8 cellular contexts compared by ENCODE assay signal in the genomic region with DNA sequence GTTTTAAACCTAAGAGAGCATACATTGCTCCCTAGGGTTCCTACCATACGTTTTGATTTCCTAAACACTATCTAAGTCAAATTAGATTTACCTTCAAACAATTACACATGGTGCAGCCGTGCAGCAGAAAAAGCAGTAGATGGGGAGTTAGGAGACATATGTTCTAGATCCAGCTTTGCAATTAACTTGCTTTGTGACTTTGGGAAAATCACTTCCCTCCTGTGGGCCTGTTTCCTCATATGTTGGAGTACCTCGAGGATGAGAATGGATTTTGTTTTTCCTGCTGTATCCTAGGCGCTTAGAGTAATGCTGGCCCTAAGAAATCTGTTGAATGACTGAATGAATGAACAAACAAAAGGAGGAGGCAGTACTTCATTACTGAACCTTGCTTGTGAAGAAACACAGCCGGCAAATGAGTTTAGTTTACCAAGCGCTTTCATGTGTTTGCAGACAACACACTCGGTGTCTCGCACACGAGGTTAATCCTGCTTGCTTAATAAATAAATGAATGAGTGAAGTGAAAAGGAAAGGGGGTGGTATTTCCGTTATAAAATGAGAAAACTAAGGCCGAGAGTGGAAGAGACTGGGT. TPM values are rescaled to one million over a fixed set of nuclear protein-coding genes. Genes with fewer than 3 reads are reported as not detected.
DNase-seq lines count a peak whose midpoint lies in the region; ATAC-seq and TF ChIP-seq lines count a peak whose summit lies in the region.

No MANE protein-coding gene starts in this region.

- H2AFZ ChIP-seq in trophoblast cell (ENCODE audit: insufficient read depth, low read length, poor library complexity) = peak overlapping the region; percentile 52

- peaks cover 6% of the 10 kb centered on the region for H3K79me2 ChIP-seq in trophoblast cell (ENCODE audit: control insufficient read depth, insufficient read depth, low read length, poor library complexity)

- H3K79me1 ChIP-seq in trophoblast cell (ENCODE audit: low read length) = peaks cover 6% of the 10 kb centered on the region

- no peak overlapping the region for H4K91ac ChIP-seq in trophoblast cell (ENCODE audit: low read depth, low read length)

- no peak overlapping the region for H4K12ac ChIP-seq in trophoblast cell (ENCODE audit: low read depth, low read length)

- H2BK12ac ChIP-seq in trophoblast cell (ENCODE audit: low read length) = no peak overlapping the region

- peak overlapping the region; percentile 42 for H3K9ac ChIP-seq in trophoblast cell (ENCODE audit: low read length)

- H3K4me3 ChIP-seq in RWPE2 (ENCODE audit: severe bottlenecking) = peak overlapping the region; percentile 56
- H3K4me3 ChIP-seq in esophagus (ENCODE audit: low read depth in 1 of 2, low read length in 2 of 2) = peak overlapping the region; percentile 74 to 79
- peak overlapping the region; percentile 71 for H3K4me3 ChIP-seq in trophoblast cell (ENCODE audit: low read depth, low read length)

- H2BK120ac ChIP-seq in trophoblast cell (ENCODE audit: insufficient read depth, low read length, poor library complexity) = no peak overlapping the region

- TF ChIP-seq CTCF in C4-2B (conservative IDR thresholded peaks at IDR 0.05) = no peak
- no peak for TF ChIP-seq CTCF in RWPE2 (IDR thresholded peaks at IDR 0.05; ENCODE audit: poor library complexity, severe bottlenecking)

- TF ChIP-seq POLR2A in GM18505 (IDR thresholded peaks at IDR 0.05; ENCODE audit: borderline replicate concordance, extremely low read depth, insufficient read depth, insufficient read length) = no peak

- 2 to 3% methylated on average over 11 of the region's 11 CpGs for WGBS in esophagus, 2 donors
- no CpG with 5 or more reads among the region's 11 CpGs for WGBS in trophoblast cell (ENCODE audit: extremely low coverage, insufficient coverage, insufficient read length)

- peaks cover 71% of the 10 kb centered on the region for H3K36me3 ChIP-seq in RWPE2 (ENCODE audit: low read depth)
- peaks cover 0 to 9% of the 10 kb centered on the region in 2 donors for H3K36me3 ChIP-seq in esophagus (ENCODE audit: control insufficient read depth in 2 of 2, insufficient read depth in 2 of 2, low read length in 1 of 2)
- H3K36me3 ChIP-seq in trophoblast cell (ENCODE audit: control insufficient read depth in 1 of 2, insufficient read depth in 2 of 2, low read length in 2 of 2) = peaks cover 2 to 5% of the 10 kb centered on the region in 2 experiments

- H3K9me3 ChIP-seq in RWPE2 (ENCODE audit: severe bottlenecking) = no peaks in the 10 kb centered on the region
- peaks cover 0 to under 1% of the 10 kb centered on the region in 2 donors for H3K9me3 ChIP-seq in esophagus (ENCODE audit: control insufficient read depth in 2 of 2, insufficient read depth in 1 of 2, low read depth in 1 of 2, low read length in 1 of 2)
- no peaks in the 10 kb centered on the region for H3K9me3 ChIP-seq in trophoblast cell (ENCODE audit: insufficient read depth, low read depth, low read length)

- no peak overlapping the region for H3K18ac ChIP-seq in trophoblast cell (ENCODE audit: low read length)

- H3K27me3 ChIP-seq in RWPE2 (ENCODE audit: insufficient read depth, poor library complexity, severe bottlenecking) (no peaks in the 10 kb centered on the region), esophagus (ENCODE audit: control insufficient read depth in 1 of 2, insufficient read depth in 2 of 2, low read length in 2 of 2) (no peaks in the 10 kb centered on the region), trophoblast cell (ENCODE audit: insufficient read depth, low read length) (no peaks in the 10 kb centered on the region)

- DNase-seq in RWPE2 (ENCODE audit: low spot score) (no peak), trophoblast cell (peak in 1 of 2 donors; percentile 9), SIG-M5 treated with dmso at 0.1 percent for 504 hours (lab: John Stamatoyannopoulos, UW; ENCODE audit: unreplicated experiment) (no peak)

- H2AK5ac ChIP-seq in trophoblast cell (ENCODE audit: low read length) = no peak overlapping the region

- H2BK5ac ChIP-seq in trophoblast cell (ENCODE audit: low read depth, low read length, poor library complexity) = no peak overlapping the region

- no peak overlapping the region for H3K23ac ChIP-seq in trophoblast cell (ENCODE audit: low read length)

- peaks cover 5% of the 10 kb centered on the region for H3K4me1 ChIP-seq in RWPE2 (ENCODE audit: insufficient read depth, poor library complexity, severe bottlenecking)
- peaks cover 0 to 3% of the 10 kb centered on the region in 2 donors for H3K4me1 ChIP-seq in esophagus (ENCODE audit: control insufficient read depth in 2 of 2, insufficient read depth in 2 of 2, low read length in 1 of 2)
- peaks cover 0 to 7% of the 10 kb centered on the region in 2 experiments for H3K4me1 ChIP-seq in trophoblast cell (ENCODE audit: control insufficient read depth in 1 of 2, insufficient read depth in 2 of 2, low read length in 2 of 2)

- H3K4me2 ChIP-seq in trophoblast cell (ENCODE audit: low read length) = peak overlapping the region; percentile 79

- peak overlapping the region; percentile 80 for H4K8ac ChIP-seq in trophoblast cell (ENCODE audit: low read depth, low read length)

- H3K14ac ChIP-seq in trophoblast cell (ENCODE audit: low read length) = peak overlapping the region; percentile 49

- ATAC-seq in GM21447 (IDR thresholded peaks at IDR 0.05; ENCODE audit: unreplicated experiment) (peak; percentile 1), RWPE2 (ENCODE audit: low read depth) (no peak), GM18505 (IDR thresholded peaks at IDR 0.05; ENCODE audit: unreplicated experiment) (no peak), HG03571 (IDR thresholded peaks at IDR 0.05; ENCODE audit: unreplicated experiment) (no peak)

- no peak overlapping the region for H3K4ac ChIP-seq in trophoblast cell (ENCODE audit: low read depth, low read length)

- H3K27ac ChIP-seq in C4-2B (peak overlapping the region; percentile 84), RWPE2 (ENCODE audit: poor library complexity, severe bottlenecking) (no peak overlapping the region), esophagus (ENCODE audit: low read depth in 2 of 2, low read length in 1 of 2) (peak overlapping the region; percentile 69 to 77), trophoblast cell (ENCODE audit: low read depth, low read length) (no peak overlapping the region)

RNA-seq across cellular contexts. Expression of gene MRPL50, which starts 0.6 kb away (rescaled TPM):
- polyA plus RNA-seq in esophagus = 1 to 10 TPM; 5.0 to 6.6 TPM
- polyA plus RNA-seq in trophoblast cell (2013) = 10.1 and 10.3 TPM in 2 replicates

RNA-seq across cellular contexts. Expression of gene ZNF189, which starts 0.8 kb away (rescaled TPM):
- 1 to 10 TPM; 3.4 to 5.2 TPM for polyA plus RNA-seq in esophagus
- polyA plus RNA-seq in trophoblast cell (2013) = 7.7 and 8.2 TPM in 2 replicates

RNA-seq across cellular contexts. Expression of gene BAAT, which starts 13.0 kb away (rescaled TPM):
- polyA plus RNA-seq in esophagus = under 1 TPM in 1 of 2 donors, not detected in 1; 0.01 TPM
- 0.12 TPM in 2 replicates for polyA plus RNA-seq in trophoblast cell (2013)

RNA-seq across cellular contexts. Expression of gene ALDOB, which starts 37.7 kb away (rescaled TPM):
- under 1 TPM; 0.08 to 0.12 TPM for polyA plus RNA-seq in esophagus
- not detected in 2 replicates for polyA plus RNA-seq in trophoblast cell (2013)

Comparison
In these comparisons a context has a peak if more than half of its experiments do, and no peak if none do; other contexts are left out.
1. H3K27ac ChIP-seq: peak in C4-2B (single experiment) and esophagus (2 of 2); none in RWPE2 (single experiment) and trophoblast cell (single experiment).
2. Peak in every context shown above with its lines, with median percentiles within 50 percentile points of each other: H3K4me3 ChIP-seq.